In the genomic region with DNA sequence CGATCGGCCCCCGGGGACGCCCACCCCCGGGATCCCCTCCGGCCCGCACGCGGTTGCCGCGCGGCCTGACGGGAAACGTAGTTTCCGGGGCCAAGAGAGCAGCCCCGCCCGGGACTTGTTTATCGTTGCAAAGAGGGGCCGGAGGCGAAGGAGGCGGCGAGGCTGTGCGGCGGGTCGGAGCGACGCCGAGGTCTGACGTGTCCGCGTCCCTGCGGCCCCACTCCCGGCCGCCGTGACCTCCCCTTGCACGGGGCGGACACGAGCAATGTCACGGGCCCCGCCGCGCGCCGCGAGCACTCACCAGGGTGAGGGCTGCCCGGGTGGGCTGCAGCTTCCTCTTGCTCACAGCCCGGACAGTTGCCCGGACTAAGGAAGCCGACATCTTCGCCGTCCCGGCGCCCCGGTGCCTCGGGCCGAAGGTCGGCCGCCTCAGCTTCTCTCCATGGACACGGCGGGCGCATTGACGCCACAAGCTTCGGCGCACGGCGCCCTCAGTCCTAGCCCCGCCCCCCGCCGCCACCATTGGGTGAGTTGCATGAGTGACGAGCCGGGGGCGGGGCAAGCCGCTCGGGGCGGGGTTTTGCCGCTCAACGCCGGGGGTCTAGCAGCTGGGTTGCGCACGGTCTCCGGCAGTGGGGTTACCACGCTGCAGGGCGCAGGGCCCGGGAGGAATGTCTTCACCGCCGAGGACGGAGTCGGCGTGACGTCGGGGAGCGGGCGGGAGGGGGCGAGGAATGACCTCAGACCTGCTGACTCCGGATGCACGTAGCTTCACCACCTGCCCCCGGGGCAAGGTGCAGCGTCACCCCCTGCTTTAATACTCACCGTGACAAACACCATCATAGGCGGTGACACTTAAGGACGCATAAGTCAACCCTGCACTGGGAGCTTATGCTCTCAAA, we compare ENCODE assay signal across 1 cellular context.
TF ChIP-seq lines count a peak whose summit lies in the region.

ISCA1 (minus strand) TSS at position 462 of the 902 bp plus-strand sequence; CDS start at position 382, 80 bp downstream.

TF ChIP-seq in HepG2, 621 proteins besides CTCF, POLR2A, EP300 and RAD21 (continued from another document and continues in another):
- peak; percentile 77 for TF ChIP-seq PBX2 (CRISPR knock-in tag; IDR thresholded peaks at IDR 0.05)
- peak; percentile 47; the same call in 1 of the 2 replicates for TF ChIP-seq NFKBIZ (CRISPR knock-in tag; IDR thresholded peaks at IDR 0.05)
- no peak for TF ChIP-seq GPBP1L1 (CRISPR knock-in tag; IDR thresholded peaks at IDR 0.05)
- TF ChIP-seq ZNF773 (CRISPR knock-in tag; IDR thresholded peaks at IDR 0.05; ENCODE audit: borderline replicate concordance), result no peak; the same call in 1 of the 2 replicates
- peak; percentile 93 for TF ChIP-seq YEATS4 (CRISPR knock-in tag; IDR thresholded peaks at IDR 0.05; ENCODE audit: borderline replicate concordance)
- peak; percentile 32 to 45; a peak in 1 of 4 replicates for TF ChIP-seq KLF16 (CRISPR knock-in tag; IDR thresholded peaks at IDR 0.05)
- peak; percentile 52 for TF ChIP-seq KDM5A (IDR thresholded peaks at IDR 0.05; ENCODE audit: borderline replicate concordance, low read length)
- peak; percentile 96 for TF ChIP-seq ZNF816 (CRISPR knock-in tag; IDR thresholded peaks at IDR 0.05; ENCODE audit: borderline replicate concordance)
- TF ChIP-seq ZNF530 (CRISPR knock-in tag; IDR thresholded peaks at IDR 0.05; ENCODE audit: low read depth), result no peak
- no peak for TF ChIP-seq ISX (CRISPR knock-in tag; conservative IDR thresholded peaks at IDR 0.05)
- no peak; the same call in 1 of the 2 replicates for TF ChIP-seq ZBTB2 (CRISPR knock-in tag; IDR thresholded peaks at IDR 0.05; ENCODE audit: low read depth)
- no peak for TF ChIP-seq HOXA7 (CRISPR knock-in tag; IDR thresholded peaks at IDR 0.05)
- peak; percentile 56; the same call in 1 of the 2 replicates for TF ChIP-seq ZNF879 (CRISPR knock-in tag; IDR thresholded peaks at IDR 0.05)
- TF ChIP-seq ZBTB1 (CRISPR knock-in tag; IDR thresholded peaks at IDR 0.05; ENCODE audit: borderline replicate concordance), result no peak
- TF ChIP-seq SOX5 (CRISPR knock-in tag; IDR thresholded peaks at IDR 0.05; ENCODE audit: borderline replicate concordance), result no peak; the same call in 1 of the 2 replicates
- no peak for TF ChIP-seq THAP7 (CRISPR knock-in tag; IDR thresholded peaks at IDR 0.05)
- no peak; the same call in 1 of the 2 replicates for TF ChIP-seq RORA (CRISPR knock-in tag; IDR thresholded peaks at IDR 0.05)
- TF ChIP-seq IRX3 (CRISPR knock-in tag; IDR thresholded peaks at IDR 0.05; ENCODE audit: borderline replicate concordance, low read depth), result no peak; the same call in 1 of the 2 replicates
- peak; percentile 52; the same call in 1 of the 2 replicates for TF ChIP-seq CBFB (CRISPR knock-in tag; IDR thresholded peaks at IDR 0.05)
- TF ChIP-seq ZNF546 (CRISPR knock-in tag; conservative IDR thresholded peaks at IDR 0.05), result no peak
- TF ChIP-seq BRD4 (CRISPR knock-in tag; IDR thresholded peaks at IDR 0.05), result peak; percentile 73; the same call in 1 of the 2 replicates
- peak; percentile 25; the same call in 1 of the 2 replicates for TF ChIP-seq ZNF263 (CRISPR knock-in tag; IDR thresholded peaks at IDR 0.05)
- TF ChIP-seq MAX (IDR thresholded peaks at IDR 0.05), result peak; percentile 76
- TF ChIP-seq RBM22 (optimal IDR thresholded peaks at IDR 0.05; ENCODE audit: low read length), result no peak
- no peak for TF ChIP-seq ZNF30 (CRISPR knock-in tag; IDR thresholded peaks at IDR 0.05)
- no peak for TF ChIP-seq ZFYVE20 (CRISPR knock-in tag; IDR thresholded peaks at IDR 0.05; ENCODE audit: borderline replicate concordance, low read depth)
- 0 out of 2 replicates have a peak, but pooled peaks have one; percentile 2 for TF ChIP-seq CHD2 (IDR thresholded peaks at IDR 0.05; ENCODE audit: low read depth, low read length)
- TF ChIP-seq ZBTB26 (CRISPR knock-in tag; IDR thresholded peaks at IDR 0.05; ENCODE audit: borderline replicate concordance), result peak; percentile 28; the same call in 1 of the 2 replicates
- TF ChIP-seq, protein P1, sequence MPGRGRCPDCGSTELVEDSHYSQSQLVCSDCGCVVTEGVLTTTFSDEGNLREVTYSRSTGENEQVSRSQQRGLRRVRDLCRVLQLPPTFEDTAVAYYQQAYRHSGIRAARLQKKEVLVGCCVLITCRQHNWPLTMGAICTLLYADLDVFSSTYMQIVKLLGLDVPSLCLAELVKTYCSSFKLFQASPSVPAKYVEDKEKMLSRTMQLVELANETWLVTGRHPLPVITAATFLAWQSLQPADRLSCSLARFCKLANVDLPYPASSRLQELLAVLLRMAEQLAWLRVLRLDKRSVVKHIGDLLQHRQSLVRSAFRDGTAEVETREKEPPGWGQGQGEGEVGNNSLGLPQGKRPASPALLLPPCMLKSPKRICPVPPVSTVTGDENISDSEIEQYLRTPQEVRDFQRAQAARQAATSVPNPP (CRISPR knock-in tag; IDR thresholded peaks at IDR 0.05), result peak; percentile 66; the same call in 1 of the 2 replicates
- TF ChIP-seq, protein P2, sequence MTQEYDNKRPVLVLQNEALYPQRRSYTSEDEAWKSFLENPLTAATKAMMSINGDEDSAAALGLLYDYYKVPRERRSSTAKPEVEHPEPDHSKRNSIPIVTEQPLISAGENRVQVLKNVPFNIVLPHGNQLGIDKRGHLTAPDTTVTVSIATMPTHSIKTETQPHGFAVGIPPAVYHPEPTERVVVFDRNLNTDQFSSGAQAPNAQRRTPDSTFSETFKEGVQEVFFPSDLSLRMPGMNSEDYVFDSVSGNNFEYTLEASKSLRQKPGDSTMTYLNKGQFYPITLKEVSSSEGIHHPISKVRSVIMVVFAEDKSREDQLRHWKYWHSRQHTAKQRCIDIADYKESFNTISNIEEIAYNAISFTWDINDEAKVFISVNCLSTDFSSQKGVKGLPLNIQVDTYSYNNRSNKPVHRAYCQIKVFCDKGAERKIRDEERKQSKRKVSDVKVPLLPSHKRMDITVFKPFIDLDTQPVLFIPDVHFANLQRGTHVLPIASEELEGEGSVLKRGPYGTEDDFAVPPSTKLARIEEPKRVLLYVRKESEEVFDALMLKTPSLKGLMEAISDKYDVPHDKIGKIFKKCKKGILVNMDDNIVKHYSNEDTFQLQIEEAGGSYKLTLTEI (CRISPR knock-in tag; conservative IDR thresholded peaks at IDR 0.05), result no peak
- TF ChIP-seq ELF4 (CRISPR knock-in tag; IDR thresholded peaks at IDR 0.05; ENCODE audit: borderline replicate concordance), result no peak
- TF ChIP-seq REXO4 (CRISPR knock-in tag; IDR thresholded peaks at IDR 0.05; ENCODE audit: borderline replicate concordance), result no peak
- TF ChIP-seq SRSF1 (optimal IDR thresholded peaks at IDR 0.05; ENCODE audit: low read depth, low read length), result no peak
- peak; percentile 90 for TF ChIP-seq ZNF543 (CRISPR knock-in tag; IDR thresholded peaks at IDR 0.05)
- peak in 1 of 2 experiments; percentile 65; a peak in 1 of 4 replicates for TF ChIP-seq ATF4 (CRISPR knock-in tag; IDR thresholded peaks at IDR 0.05)
- peak; percentile 89 for TF ChIP-seq ZSCAN31 (CRISPR knock-in tag; IDR thresholded peaks at IDR 0.05; ENCODE audit: low read depth)
- no peak for TF ChIP-seq PTBP1 (IDR thresholded peaks at IDR 0.05; ENCODE audit: low read depth, low read length, poor library complexity, severe bottlenecking)
- TF ChIP-seq PPARG (CRISPR knock-in tag; conservative IDR thresholded peaks at IDR 0.05), result no peak
- no peak; the same call in 1 of the 2 replicates for TF ChIP-seq ZNF567 (CRISPR knock-in tag; IDR thresholded peaks at IDR 0.05; ENCODE audit: borderline replicate concordance)
- TF ChIP-seq, protein P3, sequence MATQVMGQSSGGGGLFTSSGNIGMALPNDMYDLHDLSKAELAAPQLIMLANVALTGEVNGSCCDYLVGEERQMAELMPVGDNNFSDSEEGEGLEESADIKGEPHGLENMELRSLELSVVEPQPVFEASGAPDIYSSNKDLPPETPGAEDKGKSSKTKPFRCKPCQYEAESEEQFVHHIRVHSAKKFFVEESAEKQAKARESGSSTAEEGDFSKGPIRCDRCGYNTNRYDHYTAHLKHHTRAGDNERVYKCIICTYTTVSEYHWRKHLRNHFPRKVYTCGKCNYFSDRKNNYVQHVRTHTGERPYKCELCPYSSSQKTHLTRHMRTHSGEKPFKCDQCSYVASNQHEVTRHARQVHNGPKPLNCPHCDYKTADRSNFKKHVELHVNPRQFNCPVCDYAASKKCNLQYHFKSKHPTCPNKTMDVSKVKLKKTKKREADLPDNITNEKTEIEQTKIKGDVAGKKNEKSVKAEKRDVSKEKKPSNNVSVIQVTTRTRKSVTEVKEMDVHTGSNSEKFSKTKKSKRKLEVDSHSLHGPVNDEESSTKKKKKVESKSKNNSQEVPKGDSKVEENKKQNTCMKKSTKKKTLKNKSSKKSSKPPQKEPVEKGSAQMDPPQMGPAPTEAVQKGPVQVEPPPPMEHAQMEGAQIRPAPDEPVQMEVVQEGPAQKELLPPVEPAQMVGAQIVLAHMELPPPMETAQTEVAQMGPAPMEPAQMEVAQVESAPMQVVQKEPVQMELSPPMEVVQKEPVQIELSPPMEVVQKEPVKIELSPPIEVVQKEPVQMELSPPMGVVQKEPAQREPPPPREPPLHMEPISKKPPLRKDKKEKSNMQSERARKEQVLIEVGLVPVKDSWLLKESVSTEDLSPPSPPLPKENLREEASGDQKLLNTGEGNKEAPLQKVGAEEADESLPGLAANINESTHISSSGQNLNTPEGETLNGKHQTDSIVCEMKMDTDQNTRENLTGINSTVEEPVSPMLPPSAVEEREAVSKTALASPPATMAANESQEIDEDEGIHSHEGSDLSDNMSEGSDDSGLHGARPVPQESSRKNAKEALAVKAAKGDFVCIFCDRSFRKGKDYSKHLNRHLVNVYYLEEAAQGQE (IDR thresholded peaks at IDR 0.05; ENCODE audit: borderline replicate concordance in 1 of 2, low read depth in 1 of 2, low read length in 2 of 2), result peak in 1 of 2 experiments; percentile 43; a peak in 1 of 4 replicates
- TF ChIP-seq BORCS8-MEF2B (CRISPR knock-in tag; IDR thresholded peaks at IDR 0.05), result no peak
- TF ChIP-seq IKZF4 (CRISPR knock-in tag; IDR thresholded peaks at IDR 0.05; ENCODE audit: borderline replicate concordance, low read depth, not compliant biosample characterization), result no peak
- 0 out of 2 replicates have a peak, but pooled peaks have one; percentile 46 for TF ChIP-seq GLI4 (CRISPR knock-in tag; IDR thresholded peaks at IDR 0.05; ENCODE audit: borderline replicate concordance)
- TF ChIP-seq ZKSCAN8 (CRISPR knock-in tag; IDR thresholded peaks at IDR 0.05; ENCODE audit: borderline replicate concordance), result no peak; the same call in 1 of the 2 replicates
- no peak for TF ChIP-seq SNRNP70 (IDR thresholded peaks at IDR 0.05; ENCODE audit: low read depth, low read length)
- TF ChIP-seq BCL6 (CRISPR knock-in tag; IDR thresholded peaks at IDR 0.05), result peak; percentile 9; the same call in 1 of the 2 replicates
- no peak for TF ChIP-seq EZH2 (conservative IDR thresholded peaks at IDR 0.05; ENCODE audit: low read depth, low read length)
- no peak for TF ChIP-seq ZNF382 (CRISPR knock-in tag; IDR thresholded peaks at IDR 0.05; ENCODE audit: borderline replicate concordance)
